Comparison of ENCODE assay signal across 21 cellular contexts in the genomic region with DNA sequence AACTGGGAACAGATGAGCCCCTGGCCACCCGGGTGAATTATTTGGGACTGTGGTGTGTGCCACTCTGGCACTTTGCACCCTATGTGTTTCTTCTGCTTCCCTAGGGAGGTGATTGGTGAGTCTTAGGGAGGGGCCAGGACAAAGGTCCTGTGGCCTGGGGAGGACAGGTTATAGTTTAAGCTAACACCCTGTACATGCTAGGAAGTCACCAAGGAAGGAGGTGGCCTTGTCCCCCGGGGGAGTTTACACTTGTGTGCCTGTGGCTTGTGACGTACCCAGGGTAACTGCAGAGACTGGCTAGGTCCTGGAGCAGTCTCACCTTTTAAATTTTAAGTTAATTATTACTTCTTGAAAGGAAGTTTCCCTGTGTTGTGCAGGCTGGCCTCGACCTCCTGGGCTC.
"Had no signal": no experiment of that assay in that cellular context is flagged by ENCODE, and none has a peak within 500 bp of the region (broad histone marks: within the 10 kb centered on the region; RNA-seq: fewer than 3 reads in every experiment).

No MANE protein-coding gene starts in this region.

- H3K4me1 Mint-ChIP-seq: activated B cell treated with CpG ODN at 0.5 μM for 24 hours had no signal

- H3K4me3 Mint-ChIP-seq: activated B cell treated with CpG ODN at 0.5 μM for 24 hours; activated CD8-positive, alpha-beta T cell treated with anti-CD3 and anti-CD28 coated beads, Interleukin-2, amount 10 ng/mL, durations not matched to agents 7 days and 5 days; nephron; type B pancreatic cell had no signal

- H3K27me3 ChIP-seq: body of pancreas, right atrium auricular region had no signal

- DNase-seq: activated B cell treated with CpG ODN at 0.5 μM for 24 hours; activated CD4-positive, alpha-beta T cell treated with anti-CD3 and anti-CD28 coated beads for 48 hours; activated CD8-positive, alpha-beta memory T cell treated with anti-CD3 and anti-CD28 coated beads, Interleukin-2, amount 50 U/mL, for 4 hours; activated CD8-positive, alpha-beta T cell treated with anti-CD3 and anti-CD28 coated beads, Interleukin-2, amount 10 ng/mL, durations not matched to agents 7 days and 5 days; activated effector memory CD4-positive, alpha-beta T cell treated with anti-CD3 and anti-CD28 coated beads, Interleukin-2, amount 50 U/mL, for 16 hours; activated T-cell treated with anti-CD3 and anti-CD28 coated beads, Interleukin-2, amount 50 U/mL, for 48 hours; body of pancreas; caudate nucleus; left ventricle myocardium superior; occipital lobe; stimulated activated CD4-positive, alpha-beta T cell treated with anti-CD3 and anti-CD28 coated beads, Interleukin-4, amount 100 ng/mL, for 4 hours; stimulated activated CD8-positive, alpha-beta memory T cell treated with anti-CD3 and anti-CD28 coated beads, Interleukin-4, amount 100 ng/mL, for 48 hours; stimulated activated naive CD8-positive, alpha-beta T cell treated with anti-CD3 and anti-CD28 coated beads, Interleukin-15, Interleukin-2, amounts not matched to agents 100 U/mL and 50 U/mL, for 24 hours had no signal

- H3K4me3 ChIP-seq: body of pancreas, right atrium auricular region, skin epidermis had no signal

- H3K36me3 Mint-ChIP-seq: activated naive CD4-positive, alpha-beta T cell treated with anti-CD3 and anti-CD28 coated beads, Interleukin-2, amount 50 U/mL, for 72 hours had no signal

- H3K4me1 ChIP-seq: body of pancreas, right atrium auricular region had no signal

- ATAC-seq: activated CD8-positive, alpha-beta T cell treated with anti-CD3 and anti-CD28 coated beads, Interleukin-2, amount 10 ng/mL, durations not matched to agents 7 days and 5 days; activated naive CD4-positive, alpha-beta T cell treated with anti-CD3 and anti-CD28 coated beads, Interleukin-2, amount 50 U/mL, for 72 hours; body of pancreas; left ventricle myocardium superior; stimulated activated naive CD8-positive, alpha-beta T cell treated with anti-CD3 and anti-CD28 coated beads, Interleukin-15, Interleukin-2, amounts not matched to agents 100 U/mL and 50 U/mL, for 24 hours had no signal

- H3K27ac Mint-ChIP-seq: activated B cell treated with CpG ODN at 0.5 μM for 24 hours; activated CD8-positive, alpha-beta T cell treated with anti-CD3 and anti-CD28 coated beads, Interleukin-2, amount 10 ng/mL, durations not matched to agents 7 days and 5 days; activated naive CD4-positive, alpha-beta T cell treated with anti-CD3 and anti-CD28 coated beads, Interleukin-2, amount 50 U/mL, for 72 hours; type B pancreatic cell had no signal

- FAIRE-seq: endometrium, keratinocyte, TTC549 had no signal

- H3K27ac ChIP-seq: body of pancreas, right atrium auricular region, skin epidermis had no signal

- H3K9me3 Mint-ChIP-seq: activated B cell treated with CpG ODN at 0.5 μM for 24 hours; activated naive CD4-positive, alpha-beta T cell treated with anti-CD3 and anti-CD28 coated beads, Interleukin-2, amount 50 U/mL, for 72 hours; nephron had no signal

- H3K36me3 ChIP-seq: right atrium auricular region had no signal

- H3K9me3 ChIP-seq: body of pancreas, right atrium auricular region had no signal
